1 cellular context compared by ENCODE assay signal in genomic region chr9:120920495-120921178, GRCh38.
TF ChIP-seq lines count a peak whose summit lies in the region.

No MANE protein-coding gene starts in this region.

TF ChIP-seq in GM12878, 131 proteins besides CTCF, POLR2A, EP300 and RAD21 (continues in another document):
- TF ChIP-seq HCFC1 (IDR thresholded peaks at IDR 0.05; ENCODE audit: low read length), result no peak
- TF ChIP-seq NFYA (IDR thresholded peaks at IDR 0.05; ENCODE audit: borderline replicate concordance, low read depth, low read length), result no peak
- TF ChIP-seq ZBTB4 (CRISPR knock-in tag; IDR thresholded peaks at IDR 0.05), result no peak
- no peak for TF ChIP-seq TCF12 (IDR thresholded peaks at IDR 0.05; ENCODE audit: low read depth, low read length)
- no peak for TF ChIP-seq NR2C1 (IDR thresholded peaks at IDR 0.05)
- TF ChIP-seq PBX3 (IDR thresholded peaks at IDR 0.05; ENCODE audit: insufficient replicate concordance, low read depth, low read length), result no peak
- TF ChIP-seq NFIC (IDR thresholded peaks at IDR 0.05; ENCODE audit: low read depth, low read length), result no peak
- peak; percentile 89 for TF ChIP-seq PAX5 (IDR thresholded peaks at IDR 0.05; ENCODE audit: borderline replicate concordance, low read depth, low read length)
- no peak for TF ChIP-seq CHD1 (IDR thresholded peaks at IDR 0.05; ENCODE audit: low read depth, low read length)
- TF ChIP-seq ZBTB11 (CRISPR knock-in tag; IDR thresholded peaks at IDR 0.05), result 0 out of 2 replicates have a peak, but pooled peaks have one; percentile 7
- TF ChIP-seq, protein P1, sequence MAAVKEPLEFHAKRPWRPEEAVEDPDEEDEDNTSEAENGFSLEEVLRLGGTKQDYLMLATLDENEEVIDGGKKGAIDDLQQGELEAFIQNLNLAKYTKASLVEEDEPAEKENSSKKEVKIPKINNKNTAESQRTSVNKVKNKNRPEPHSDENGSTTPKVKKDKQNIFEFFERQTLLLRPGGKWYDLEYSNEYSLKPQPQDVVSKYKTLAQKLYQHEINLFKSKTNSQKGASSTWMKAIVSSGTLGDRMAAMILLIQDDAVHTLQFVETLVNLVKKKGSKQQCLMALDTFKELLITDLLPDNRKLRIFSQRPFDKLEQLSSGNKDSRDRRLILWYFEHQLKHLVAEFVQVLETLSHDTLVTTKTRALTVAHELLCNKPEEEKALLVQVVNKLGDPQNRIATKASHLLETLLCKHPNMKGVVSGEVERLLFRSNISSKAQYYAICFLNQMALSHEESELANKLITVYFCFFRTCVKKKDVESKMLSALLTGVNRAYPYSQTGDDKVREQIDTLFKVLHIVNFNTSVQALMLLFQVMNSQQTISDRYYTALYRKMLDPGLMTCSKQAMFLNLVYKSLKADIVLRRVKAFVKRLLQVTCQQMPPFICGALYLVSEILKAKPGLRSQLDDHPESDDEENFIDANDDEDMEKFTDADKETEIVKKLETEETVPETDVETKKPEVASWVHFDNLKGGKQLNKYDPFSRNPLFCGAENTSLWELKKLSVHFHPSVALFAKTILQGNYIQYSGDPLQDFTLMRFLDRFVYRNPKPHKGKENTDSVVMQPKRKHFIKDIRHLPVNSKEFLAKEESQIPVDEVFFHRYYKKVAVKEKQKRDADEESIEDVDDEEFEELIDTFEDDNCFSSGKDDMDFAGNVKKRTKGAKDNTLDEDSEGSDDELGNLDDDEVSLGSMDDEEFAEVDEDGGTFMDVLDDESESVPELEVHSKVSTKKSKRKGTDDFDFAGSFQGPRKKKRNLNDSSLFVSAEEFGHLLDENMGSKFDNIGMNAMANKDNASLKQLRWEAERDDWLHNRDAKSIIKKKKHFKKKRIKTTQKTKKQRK (IDR thresholded peaks at IDR 0.05; ENCODE audit: low read depth, low read length), result no peak
- TF ChIP-seq NR2F1 (conservative IDR thresholded peaks at IDR 0.05), result peak; percentile 86
- TF ChIP-seq IKZF1 (conservative IDR thresholded peaks at IDR 0.05), result peak; percentile 87
- peak in 1 of 2 experiments; percentile 48; a peak in 2 of 4 replicates for TF ChIP-seq BHLHE40 (IDR thresholded peaks at IDR 0.05; ENCODE audit: borderline replicate concordance in 1 of 2, low read depth in 2 of 2, low read length in 1 of 2)
- peak; percentile 38 for TF ChIP-seq KLF5 (IDR thresholded peaks at IDR 0.05; ENCODE audit: partially characterized antibody)
- peak; percentile 34 for TF ChIP-seq POLR2AphosphoS5 (IDR thresholded peaks at IDR 0.05; ENCODE audit: low read length)
- no peak for TF ChIP-seq HDAC2 (IDR thresholded peaks at IDR 0.05)
- no peak for TF ChIP-seq E2F4 (IDR thresholded peaks at IDR 0.05; ENCODE audit: low read depth, low read length)
- TF ChIP-seq ZBED1 (IDR thresholded peaks at IDR 0.05; ENCODE audit: borderline replicate concordance), result 0 out of 2 replicates have a peak, but pooled peaks have one; percentile 67
- peak; percentile 57; the same call in 1 of the 2 replicates for TF ChIP-seq CREM (IDR thresholded peaks at IDR 0.05; ENCODE audit: low read depth)
- no peak for TF ChIP-seq ZNF207 (IDR thresholded peaks at IDR 0.05; ENCODE audit: borderline replicate concordance)
- TF ChIP-seq SMARCA5 (IDR thresholded peaks at IDR 0.05), result 0 out of 2 replicates have a peak, but pooled peaks have one; percentile 37
- TF ChIP-seq SREBF2 (IDR thresholded peaks at IDR 0.05; ENCODE audit: low read length), result no peak
- 0 out of 2 replicates have a peak, but pooled peaks have one; percentile 51 for TF ChIP-seq MEF2A (IDR thresholded peaks at IDR 0.05; ENCODE audit: insufficient read depth, low read depth, low read length)
- TF ChIP-seq GATAD2B (conservative IDR thresholded peaks at IDR 0.05; ENCODE audit: low read depth), result 0 out of 2 replicates have a peak, but pooled peaks have one; percentile 45
- TF ChIP-seq, protein P2, sequence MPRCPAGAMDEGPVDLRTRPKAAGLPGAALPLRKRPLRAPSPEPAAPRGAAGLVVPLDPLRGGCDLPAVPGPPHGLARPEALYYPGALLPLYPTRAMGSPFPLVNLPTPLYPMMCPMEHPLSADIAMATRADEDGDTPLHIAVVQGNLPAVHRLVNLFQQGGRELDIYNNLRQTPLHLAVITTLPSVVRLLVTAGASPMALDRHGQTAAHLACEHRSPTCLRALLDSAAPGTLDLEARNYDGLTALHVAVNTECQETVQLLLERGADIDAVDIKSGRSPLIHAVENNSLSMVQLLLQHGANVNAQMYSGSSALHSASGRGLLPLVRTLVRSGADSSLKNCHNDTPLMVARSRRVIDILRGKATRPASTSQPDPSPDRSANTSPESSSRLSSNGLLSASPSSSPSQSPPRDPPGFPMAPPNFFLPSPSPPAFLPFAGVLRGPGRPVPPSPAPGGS (IDR thresholded peaks at IDR 0.05; ENCODE audit: borderline replicate concordance, insufficient read depth, low read depth, low read length, poor library complexity, severe bottlenecking), result peak; percentile 56
- no peak for TF ChIP-seq PAX8 (IDR thresholded peaks at IDR 0.05)
- TF ChIP-seq ZNF622 (IDR thresholded peaks at IDR 0.05), result no peak
- peak; percentile 16; the same call in 1 of the 2 replicates for TF ChIP-seq LARP7 (IDR thresholded peaks at IDR 0.05)
- TF ChIP-seq FOXM1 (IDR thresholded peaks at IDR 0.05; ENCODE audit: low read depth, low read length), result no peak
- TF ChIP-seq RFX5 (IDR thresholded peaks at IDR 0.05; ENCODE audit: low read depth, low read length), result no peak
- peak; percentile 92 for TF ChIP-seq RELA (IDR thresholded peaks at IDR 0.05; ENCODE audit: borderline replicate concordance, partially characterized antibody)
- TF ChIP-seq MTA2 (IDR thresholded peaks at IDR 0.05; ENCODE audit: low read depth), result peak; percentile 60
- TF ChIP-seq CHD2 (IDR thresholded peaks at IDR 0.05; ENCODE audit: borderline replicate concordance, low read depth, low read length), result 0 out of 2 replicates have a peak, but pooled peaks have one; percentile 31
- no peak for TF ChIP-seq IRF4 (IDR thresholded peaks at IDR 0.05; ENCODE audit: low read depth, low read length)
- peak; percentile 34; the same call in 1 of the 2 replicates for TF ChIP-seq TBL1XR1 (IDR thresholded peaks at IDR 0.05; ENCODE audit: low read depth, low read length)
- TF ChIP-seq, protein P3, sequence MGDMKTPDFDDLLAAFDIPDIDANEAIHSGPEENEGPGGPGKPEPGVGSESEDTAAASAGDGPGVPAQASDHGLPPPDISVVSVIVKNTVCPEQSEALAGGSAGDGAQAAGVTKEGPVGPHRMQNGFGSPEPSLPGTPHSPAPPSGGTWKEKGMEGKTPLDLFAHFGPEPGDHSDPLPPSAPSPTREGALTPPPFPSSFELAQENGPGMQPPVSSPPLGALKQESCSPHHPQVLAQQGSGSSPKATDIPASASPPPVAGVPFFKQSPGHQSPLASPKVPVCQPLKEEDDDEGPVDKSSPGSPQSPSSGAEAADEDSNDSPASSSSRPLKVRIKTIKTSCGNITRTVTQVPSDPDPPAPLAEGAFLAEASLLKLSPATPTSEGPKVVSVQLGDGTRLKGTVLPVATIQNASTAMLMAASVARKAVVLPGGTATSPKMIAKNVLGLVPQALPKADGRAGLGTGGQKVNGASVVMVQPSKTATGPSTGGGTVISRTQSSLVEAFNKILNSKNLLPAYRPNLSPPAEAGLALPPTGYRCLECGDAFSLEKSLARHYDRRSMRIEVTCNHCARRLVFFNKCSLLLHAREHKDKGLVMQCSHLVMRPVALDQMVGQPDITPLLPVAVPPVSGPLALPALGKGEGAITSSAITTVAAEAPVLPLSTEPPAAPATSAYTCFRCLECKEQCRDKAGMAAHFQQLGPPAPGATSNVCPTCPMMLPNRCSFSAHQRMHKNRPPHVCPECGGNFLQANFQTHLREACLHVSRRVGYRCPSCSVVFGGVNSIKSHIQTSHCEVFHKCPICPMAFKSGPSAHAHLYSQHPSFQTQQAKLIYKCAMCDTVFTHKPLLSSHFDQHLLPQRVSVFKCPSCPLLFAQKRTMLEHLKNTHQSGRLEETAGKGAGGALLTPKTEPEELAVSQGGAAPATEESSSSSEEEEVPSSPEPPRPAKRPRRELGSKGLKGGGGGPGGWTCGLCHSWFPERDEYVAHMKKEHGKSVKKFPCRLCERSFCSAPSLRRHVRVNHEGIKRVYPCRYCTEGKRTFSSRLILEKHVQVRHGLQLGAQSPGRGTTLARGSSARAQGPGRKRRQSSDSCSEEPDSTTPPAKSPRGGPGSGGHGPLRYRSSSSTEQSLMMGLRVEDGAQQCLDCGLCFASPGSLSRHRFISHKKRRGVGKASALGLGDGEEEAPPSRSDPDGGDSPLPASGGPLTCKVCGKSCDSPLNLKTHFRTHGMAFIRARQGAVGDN (IDR thresholded peaks at IDR 0.05), result peak; percentile 45
- no peak for TF ChIP-seq NFXL1 (IDR thresholded peaks at IDR 0.05; ENCODE audit: borderline replicate concordance)
- 0 out of 2 replicates have a peak, but pooled peaks have one; percentile 24 for TF ChIP-seq MYB (IDR thresholded peaks at IDR 0.05; ENCODE audit: borderline replicate concordance, low read depth, low read length)
- no peak for TF ChIP-seq ESRRA (IDR thresholded peaks at IDR 0.05; ENCODE audit: low read length)
- TF ChIP-seq BMI1 (IDR thresholded peaks at IDR 0.05; ENCODE audit: borderline replicate concordance), result peak; percentile 20; the same call in 1 of the 2 replicates
- TF ChIP-seq SMAD1 (IDR thresholded peaks at IDR 0.05; ENCODE audit: low read depth, partially characterized antibody), result no peak
- TF ChIP-seq BCL11A (IDR thresholded peaks at IDR 0.05; ENCODE audit: low read depth, low read length), result peak; percentile 74
- no peak for TF ChIP-seq NRF1 (conservative IDR thresholded peaks at IDR 0.05; ENCODE audit: low read depth, low read length)
- peak; percentile 25 for TF ChIP-seq SP1 (IDR thresholded peaks at IDR 0.05; ENCODE audit: low read depth, low read length)
- peak; percentile 79 to 84 for TF ChIP-seq IKZF2 (IDR thresholded peaks at IDR 0.05)
- TF ChIP-seq ATF7 (IDR thresholded peaks at IDR 0.05; ENCODE audit: low read depth), result peak; percentile 40; the same call in 1 of the 2 replicates
- no peak for TF ChIP-seq PKNOX1 (IDR thresholded peaks at IDR 0.05)
